8 cellular contexts compared by ENCODE assay signal in the genomic region with DNA sequence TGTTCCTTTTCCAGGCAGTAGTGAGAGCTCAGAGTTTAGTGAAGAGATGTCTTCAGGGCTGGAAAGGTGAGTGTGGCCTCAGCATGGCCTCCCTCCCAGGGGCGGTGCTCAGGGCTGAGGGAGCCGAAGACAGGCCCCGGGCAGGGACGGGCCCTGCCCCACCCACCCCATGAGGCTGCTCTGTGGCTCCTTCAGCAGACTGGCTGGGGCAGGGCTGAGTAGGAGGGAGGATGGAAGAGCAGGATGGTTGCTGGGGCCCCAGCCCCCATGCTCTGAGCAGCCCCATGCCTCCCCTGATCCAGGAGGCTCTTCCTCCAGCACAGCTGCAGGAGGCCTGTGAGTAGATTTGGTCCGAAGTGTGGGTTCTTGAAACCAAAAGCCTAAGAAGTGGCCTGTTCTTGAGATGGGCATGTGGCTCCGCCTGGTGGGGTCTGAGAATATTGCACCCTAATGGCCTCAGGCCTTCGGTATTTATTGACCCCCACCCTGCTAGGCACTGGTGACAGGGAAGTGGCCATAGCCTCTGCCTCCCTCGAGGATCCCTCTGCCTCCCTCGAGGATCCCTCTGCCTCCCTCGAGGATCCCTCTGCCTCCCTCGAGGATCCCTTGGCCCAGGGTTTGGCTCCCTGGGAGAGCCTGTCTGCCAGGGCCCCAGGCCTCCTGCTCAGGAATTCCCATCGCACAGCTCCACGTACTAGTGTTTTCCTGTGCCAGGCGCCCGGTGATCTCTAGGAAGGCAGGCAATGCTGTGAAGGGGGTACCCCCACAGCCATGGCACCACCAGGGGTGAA.
DNase-seq lines count a peak whose midpoint lies in the region; ATAC-seq and TF ChIP-seq lines count a peak whose summit lies in the region.

No MANE protein-coding gene starts in this region.

- H3K27me3 ChIP-seq in endodermal cell (ENCODE audit: control insufficient read depth, insufficient read depth, low read length, poor library complexity, severe bottlenecking), result no peaks in the 10 kb centered on the region

- ATAC-seq in GM21619 (IDR thresholded peaks at IDR 0.05; ENCODE audit: unreplicated experiment), result no peak

- TF ChIP-seq CTCF in HFF-Myc (IDR thresholded peaks at IDR 0.05; ENCODE audit: low read depth, low read length, missing control alignments) (peak; percentile 83), endodermal cell (conservative IDR thresholded peaks at IDR 0.05) (peak; percentile 97)

- H3K9ac ChIP-seq in endodermal cell (ENCODE audit: extremely low read depth, low read length, poor library complexity, severe bottlenecking), result no peak overlapping the region

- H3K36me3 Mint-ChIP-seq in endodermal cell (ENCODE audit: low read depth), result peaks cover 2% of the 10 kb centered on the region

- no peaks in the 10 kb centered on the region for H3K36me3 ChIP-seq in endodermal cell (ENCODE audit: control insufficient read depth, insufficient read depth, low read length)

- no peak overlapping the region for H3K4me3 Mint-ChIP-seq in endodermal cell

- H3K4me1 Mint-ChIP-seq in endodermal cell, result peaks cover 2% of the 10 kb centered on the region

- H3K9me3 ChIP-seq in endodermal cell (ENCODE audit: control insufficient read depth, low read length), result no peaks in the 10 kb centered on the region

- DNase-seq in COLO829 (ENCODE audit: low spot score) (peak; percentile 74), HFF-Myc (ENCODE audit: extremely low read depth, low read depth) (peak; percentile 63), NCI-H82 (lab: John Stamatoyannopoulos, UW) (peak; percentile 88), endodermal cell (peak; percentile 96), middle frontal gyrus (ENCODE audit: extremely low spot score, low spot score) (peak; percentile 57)
- DNase-seq in activated CD8-positive, alpha-beta memory T cell treated with anti-CD3 and anti-CD28 coated beads for 1 hour (ENCODE audit: extremely low read depth in 1 of 2, low read depth in 1 of 2), result peak; percentile 51 to 58
- peak; percentile 44 to 49 for DNase-seq in stimulated activated CD8-positive, alpha-beta memory T cell treated with anti-CD3 and anti-CD28 coated beads, Interleukin-15, amount 100 ng/mL, for 48 hours (ENCODE audit: low read depth in 2 of 2)

- no peaks in the 10 kb centered on the region for H3K9me3 Mint-ChIP-seq in endodermal cell

- H3K4me3 ChIP-seq in HFF-Myc (replicated peaks; ENCODE audit: low read depth, low read length) (no peak overlapping the region), endodermal cell (ENCODE audit: low read length) (no peak overlapping the region)

- peak overlapping the region; percentile 74 for H3K27ac Mint-ChIP-seq in endodermal cell

- 41 to 60% methylated on average over 7 to 15 of the region's 15 CpGs for WGBS in endodermal cell (ENCODE audit: insufficient coverage in 1 of 2, insufficient read length in 1 of 2), 2 experiments

- H3K27ac ChIP-seq in endodermal cell (ENCODE audit: low read depth, low read length), result no peak overlapping the region

- no peaks in the 10 kb centered on the region for H3K27me3 Mint-ChIP-seq in endodermal cell (ENCODE audit: insufficient read depth)

- H3K4me1 ChIP-seq in endodermal cell (ENCODE audit: control insufficient read depth, insufficient read depth, low read length), result no peaks in the 10 kb centered on the region
